ENCODE assay signal across 9 cellular contexts in genomic region chr11:121418625-121419114, GRCh38. TPM values are rescaled to one million over a fixed set of nuclear protein-coding genes. Genes with fewer than 3 reads are reported as not detected.
DNase-seq lines count a peak whose midpoint lies in the region; ATAC-seq and TF ChIP-seq lines count a peak whose summit lies in the region.
"Had no signal": no experiment of that assay in that cellular context is flagged by ENCODE, and none has a peak within 500 bp of the region (broad histone marks: within the 10 kb centered on the region; RNA-seq: fewer than 3 reads in every experiment).

No MANE protein-coding gene starts in this region.

- H3F3A ChIP-seq in Loucy (ENCODE audit: low read depth): peaks cover 4% of the 10 kb centered on the region
- no peaks in the 10 kb centered on the region for H3F3A ChIP-seq in GM23248 (ENCODE audit: insufficient read depth)

- POLR2A ChIA-PET in activated CD8-positive, alpha-beta T cell treated with anti-CD3 and anti-CD28 coated beads, Interleukin-2, amount 10 ng/mL, durations not matched to agents 7 days and 5 days (lab: Charles Lee): interaction anchor here (2.1 kb wide), 1 partner anchor 33 kb away, joined by 8 read pairs; no protein-coding TSS in a partner anchor

- peaks cover 70% of the 10 kb centered on the region for H3K4me1 Mint-ChIP-seq in activated CD8-positive, alpha-beta T cell treated with anti-CD3 and anti-CD28 coated beads, Interleukin-2, amount 10 ng/mL, durations not matched to agents 7 days and 5 days (ENCODE audit: low read depth)
- H3K4me1 Mint-ChIP-seq in Calu3 (ENCODE audit: low read depth, unreplicated experiment): peaks cover 8% of the 10 kb centered on the region

- TF ChIP-seq CTCF in Loucy (conservative IDR thresholded peaks at IDR 0.05; ENCODE audit: low read length): no peak
- no peak for TF ChIP-seq CTCF in omental fat pad (IDR thresholded peaks at IDR 0.05)
- no peak for TF ChIP-seq CTCF in Calu3 (IDR thresholded peaks at IDR 0.05; ENCODE audit: unreplicated experiment)

- peak overlapping the region; percentile 67 for H3K4me2 ChIP-seq in Loucy (ENCODE audit: low read depth, low read length, poor library complexity, severe bottlenecking)
- no peak overlapping the region for H3K4me2 ChIP-seq in GM23248 (ENCODE audit: unreplicated experiment)

- in situ Hi-C loops in GM23248 (cut with MboI): no loop called here

- no peaks in the 10 kb centered on the region for H3K9me3 Mint-ChIP-seq in activated CD8-positive, alpha-beta T cell treated with anti-CD3 and anti-CD28 coated beads, Interleukin-2, amount 10 ng/mL, durations not matched to agents 7 days and 5 days (ENCODE audit: insufficient read depth)
- H3K9me3 Mint-ChIP-seq in Calu3 (ENCODE audit: low read depth, unreplicated experiment): no peaks in the 10 kb centered on the region

- no peaks in the 10 kb centered on the region for H3K27me3 Mint-ChIP-seq in activated CD8-positive, alpha-beta T cell treated with anti-CD3 and anti-CD28 coated beads, Interleukin-2, amount 10 ng/mL, durations not matched to agents 7 days and 5 days (ENCODE audit: low read depth)
- H3K27me3 Mint-ChIP-seq in Calu3 (ENCODE audit: unreplicated experiment): no peaks in the 10 kb centered on the region

- H3K4me1 ChIP-seq in Loucy (ENCODE audit: insufficient read depth, low read length, poor library complexity, severe bottlenecking) (peaks cover 78% of the 10 kb centered on the region), GM23248 (ENCODE audit: insufficient read depth) (peaks cover 8% of the 10 kb centered on the region; the same call in 1 of the 2 replicates)

- H3K79me2 ChIP-seq in Loucy (ENCODE audit: insufficient read depth, low read length) (no peaks in the 10 kb centered on the region), GM23248 (ENCODE audit: insufficient read depth) (no peaks in the 10 kb centered on the region)

- peak; percentile 77 for DNase-seq in activated CD8-positive, alpha-beta T cell treated with anti-CD3 and anti-CD28 coated beads, Interleukin-2, amount 10 ng/mL, durations not matched to agents 7 days and 5 days
- DNase-seq in midbrain (lab: John Stamatoyannopoulos, UW): peak; percentile 1
- no peak for DNase-seq in omental fat pad (ENCODE audit: low spot score)
- DNase-seq in Calu3: no peak
- no peak for DNase-seq in GM23248
- DNase-seq in epidermal melanocyte (ENCODE audit: insufficient read length, low spot score): no peak

- no peaks in the 10 kb centered on the region for H3K36me3 ChIP-seq in Loucy (ENCODE audit: insufficient read depth, low read length)
- H3K36me3 ChIP-seq in GM23248 (ENCODE audit: low read depth): no peaks in the 10 kb centered on the region

- H3K9me2 ChIP-seq in Loucy (replicated peaks; ENCODE audit: low read depth, low read length) (no peaks in the 10 kb centered on the region), GM23248 (ENCODE audit: insufficient read depth) (no peaks in the 10 kb centered on the region)

- no TSS peak for BruUV-seq in Calu3 (replicated peaks; lab: Mats Ljungman, UMichigan)

- H3K4me3 ChIP-seq in Loucy (ENCODE audit: low read length, poor library complexity, severe bottlenecking): no peak overlapping the region
- no peak overlapping the region for H3K4me3 ChIP-seq in GM23248
- H3K4me3 ChIP-seq: body of pancreas had no signal

- H3K36me3 Mint-ChIP-seq in activated CD8-positive, alpha-beta T cell treated with anti-CD3 and anti-CD28 coated beads, Interleukin-2, amount 10 ng/mL, durations not matched to agents 7 days and 5 days (ENCODE audit: low read depth): peaks cover 6% of the 10 kb centered on the region
- H3K36me3 Mint-ChIP-seq in Calu3 (ENCODE audit: insufficient read depth, unreplicated experiment): no peaks in the 10 kb centered on the region

- H3K27ac Mint-ChIP-seq in activated CD8-positive, alpha-beta T cell treated with anti-CD3 and anti-CD28 coated beads, Interleukin-2, amount 10 ng/mL, durations not matched to agents 7 days and 5 days: peak overlapping the region; percentile 27
- H3K27ac Mint-ChIP-seq in Calu3 (ENCODE audit: unreplicated experiment): no peak overlapping the region

- ATAC-seq in GM18867 (IDR thresholded peaks at IDR 0.05; ENCODE audit: unreplicated experiment) (peak; percentile 48), omental fat pad (ENCODE audit: low FRiP score) (no peak)
- peak; percentile 64 for ATAC-seq in activated CD8-positive, alpha-beta T cell treated with anti-CD3 and anti-CD28 coated beads, Interleukin-2, amount 10 ng/mL, durations not matched to agents 7 days and 5 days
- ATAC-seq: body of pancreas had no signal

- H3K9me3 ChIP-seq in Loucy (ENCODE audit: insufficient read depth, low read depth, low read length) (no peaks in the 10 kb centered on the region), GM23248 (ENCODE audit: low read depth) (no peaks in the 10 kb centered on the region)
- H3K9me3 ChIP-seq: body of pancreas had no signal

- intact Hi-C loops in Calu3 (cut with micrococcal nuclease; ENCODE audit: unreplicated experiment): no loop called here

- H3K27ac ChIP-seq in GM23248: no peak overlapping the region

- H4K20me1 ChIP-seq in Loucy (ENCODE audit: insufficient read depth, low read length, poor library complexity, severe bottlenecking) (no peaks in the 10 kb centered on the region), GM23248 (ENCODE audit: insufficient read depth) (no peaks in the 10 kb centered on the region; the same call in 1 of the 2 replicates)

- H2AFZ ChIP-seq in Loucy (ENCODE audit: low read length) (no peak overlapping the region), GM23248 (no peak overlapping the region)

- WGBS in GM23248 (ENCODE audit: low coverage in 1 of 2, low lambda C conversion rate in 2 of 2, missing lambda C conversion rate in 2 of 2), 2 experiments: 52 to 54% methylated on average over 7 of the region's 7 CpGs

- CTCF ChIA-PET in activated CD8-positive, alpha-beta T cell treated with anti-CD3 and anti-CD28 coated beads, Interleukin-2, amount 10 ng/mL, durations not matched to agents 7 days and 5 days (lab: Charles Lee): interaction anchor here (1.0 kb wide), 1 partner anchor 38 kb away, joined by 3 read pairs; no protein-coding TSS in a partner anchor
- CTCF ChIA-PET in Calu3 (lab: Charles Lee): no interaction called here

- H3K9ac ChIP-seq in Loucy (ENCODE audit: low read depth, low read length, poor library complexity, severe bottlenecking): no peak overlapping the region
- no peak overlapping the region for H3K9ac ChIP-seq in GM23248

- H3K27me3 ChIP-seq in Loucy (ENCODE audit: insufficient read depth, low read length, poor library complexity, severe bottlenecking) (no peaks in the 10 kb centered on the region), GM23248 (replicated peaks; ENCODE audit: insufficient read depth) (peaks cover 34% of the 10 kb centered on the region)
- H3K27me3 ChIP-seq: body of pancreas had no signal

- H3K4me3 Mint-ChIP-seq in activated CD8-positive, alpha-beta T cell treated with anti-CD3 and anti-CD28 coated beads, Interleukin-2, amount 10 ng/mL, durations not matched to agents 7 days and 5 days: no peak overlapping the region
- no peak overlapping the region for H3K4me3 Mint-ChIP-seq in Calu3 (ENCODE audit: low read depth, unreplicated experiment)

RNA-seq across cellular contexts. Expression of gene SORL1, which starts 33.4 kb away (rescaled TPM):
- 100 to 1,000 TPM in 1 of 2 experiments, 10 to 100 TPM in 1; 98.9 to 107 TPM for total RNA-seq in activated CD8-positive, alpha-beta T cell treated with anti-CD3 and anti-CD28 coated beads, Interleukin-2, amount 10 ng/mL, durations not matched to agents 7 days and 5 days
- total RNA-seq in omental fat pad (10 to 100 TPM in 3 of 4 donors, 1 to 10 TPM in 1; 5.8 to 93.0 (median 11.1) TPM), Calu3 (2022) (5.9 and 6.1 TPM in 2 replicates)
- 0.54 and 0.76 TPM in 2 replicates for total RNA-seq in GM23248 (2014; rRNA removed; shearing (Covaris generic))
- polyA plus RNA-seq in GM23248 (2016; fragmentation: Nextera tagmentation; extraction: Ambion mirVana): 0.26 and 0.30 TPM in 2 replicates

Comparison
In these comparisons a context has a peak if more than half of its experiments do, and no peak if none do; other contexts are left out.
1. DNase-seq: peak in activated CD8-positive, alpha-beta T cell treated with anti-CD3 and anti-CD28 coated beads, Interleukin-2, amount 10 ng/mL, durations not matched to agents 7 days and 5 days (single experiment) and midbrain (single experiment); none in omental fat pad (single experiment), Calu3 (single experiment), GM23248 (single experiment) and epidermal melanocyte (single experiment).